ENCODE assay signal across 25 cellular contexts in genomic region chr13:82597737-82598136, GRCh38.
DNase-seq lines count a peak whose midpoint lies in the region; ATAC-seq and TF ChIP-seq lines count a peak whose summit lies in the region.
"Had no signal": no experiment of that assay in that cellular context is flagged by ENCODE, and none has a peak within 500 bp of the region (broad histone marks: within the 10 kb centered on the region; RNA-seq: fewer than 3 reads in every experiment).

No MANE protein-coding gene starts in this region.

- H3K79me1 ChIP-seq in H9 (ENCODE audit: insufficient read depth, low read depth, low read length, poor library complexity, severe bottlenecking) (no peaks in the 10 kb centered on the region), neuronal stem cell (ENCODE audit: low read depth, low read length) (no peaks in the 10 kb centered on the region)

- H2AFZ ChIP-seq in H9 (ENCODE audit: low read length) (no peak overlapping the region), neuronal stem cell (ENCODE audit: low read length) (no peak overlapping the region)

- DNase-seq in H9 (peak; percentile 44), WTC11 (ENCODE audit: low spot score) (peak; percentile 26), iPS DF 6.9 (ENCODE audit: low read depth, low spot score) (peak; percentile 9), neuronal stem cell (ENCODE audit: low spot score) (peak; percentile 17), GM20000 (ENCODE audit: low spot score) (no peak), HEK293T (ENCODE audit: extremely low spot score) (no peak)
- DNase-seq: Calu3; CD8-positive, alpha-beta memory T cell; DND-41; GOT3; HFFc6; IMR-90; KG1; MG63; NCI-H1105 treated with DMSO at 0.1 percent for 48 hours; NCI-H1694 treated with DMSO at 0.1 percent for 48 hours; NCI-H2227 treated with DMSO at 0.1 percent for 48 hours; NCI-H510A; NCI-H774; SJCRH30; T-helper 17 cell had no signal

- CTCF ChIA-PET in WTC11 (lab: Charles Lee) (no interaction called here), HEK293T (lab: Yijun Ruan, JAX) (no interaction called here)

- H2BK120ac ChIP-seq in H9 (ENCODE audit: low read depth, low read length, poor library complexity, severe bottlenecking) (no peak overlapping the region), neuronal stem cell (ENCODE audit: low read depth, low read length) (no peak overlapping the region)

- H3K36me3 ChIP-seq in iPS DF 6.9 (ENCODE audit: control insufficient read depth, insufficient read depth, low read length) (no peaks in the 10 kb centered on the region), neuronal stem cell (replicated peaks in 1 of 2; ENCODE audit: control insufficient read depth in 2 of 2, insufficient read depth in 2 of 2, low read length in 2 of 2) (no peaks in the 10 kb centered on the region)
- H3K36me3 ChIP-seq: MG63, SJCRH30 had no signal

- no peak overlapping the region for H3K23ac ChIP-seq in H9 (ENCODE audit: insufficient read length, low read depth, low read length)
- H3K23ac ChIP-seq in neuronal stem cell (ENCODE audit: low read depth, low read length, poor library complexity) = no peak overlapping the region

- H2BK15ac ChIP-seq in H9 (ENCODE audit: low read depth, low read length) = no peak overlapping the region
- no peak overlapping the region for H2BK15ac ChIP-seq in neuronal stem cell (ENCODE audit: low read length)

- no peak overlapping the region for H3K4me3 Mint-ChIP-seq in H9
- H3K4me3 Mint-ChIP-seq in WTC11 = no peak overlapping the region
- H3K4me3 Mint-ChIP-seq: B cell; CD8-positive, alpha-beta memory T cell; HFFc6; T-helper 17 cell had no signal

- no peak overlapping the region for H3K18ac ChIP-seq in H9 (ENCODE audit: insufficient read length, low read depth, low read length)
- H3K18ac ChIP-seq in neuronal stem cell (ENCODE audit: low read length) = no peak overlapping the region

- H3K23me2 ChIP-seq in H9 (ENCODE audit: insufficient read length, low read depth, low read length, poor library complexity, severe bottlenecking) = no peaks in the 10 kb centered on the region

- H2BK20ac ChIP-seq in H9 (ENCODE audit: low read depth, low read length, poor library complexity, severe bottlenecking) = no peak overlapping the region

- H2BK5ac ChIP-seq in H9 (ENCODE audit: insufficient read length, low read length) (no peak overlapping the region), neuronal stem cell (ENCODE audit: low read length) (no peak overlapping the region)

- no peak overlapping the region for H3K27ac Mint-ChIP-seq in H9
- no peak overlapping the region for H3K27ac Mint-ChIP-seq in WTC11
- H3K27ac Mint-ChIP-seq: B cell; CD8-positive, alpha-beta memory T cell; HFFc6; T-helper 17 cell had no signal

- no peak for TF ChIP-seq CTCF in H9 (conservative IDR thresholded peaks at IDR 0.05)
- no peak for TF ChIP-seq CTCF in WTC11 (IDR thresholded peaks at IDR 0.05)
- TF ChIP-seq CTCF in GM20000 (IDR thresholded peaks at IDR 0.05; ENCODE audit: extremely low read depth, missing control alignments) = no peak

- WGBS in H9 (ENCODE audit: extremely low coverage, insufficient read length, low lambda C conversion rate) = no CpG with 5 or more reads among the region's 6 CpGs
- WGBS in iPS DF 6.9 (ENCODE audit: insufficient coverage, insufficient read length) = no CpG with 5 or more reads among the region's 6 CpGs
- no CpG with 5 or more reads among the region's 6 CpGs for WGBS in neuronal stem cell (ENCODE audit: extremely low coverage in 2 of 2, insufficient read length in 2 of 2, insufficient replicate concordance in 1 of 2), 2 donors

- H4K8ac ChIP-seq in H9 (replicated peaks; ENCODE audit: insufficient read length, low read depth, low read length) (no peak overlapping the region), neuronal stem cell (ENCODE audit: low read depth, low read length) (no peak overlapping the region)

- 0 out of 4 replicates have a peak, but pooled peaks cover 2 to 4% of the 10 kb centered on the region in 2 experiments for H3K4me1 Mint-ChIP-seq in H9
- 0 out of 2 replicates have a peak, but pooled peaks cover 3% of the 10 kb centered on the region for H3K4me1 Mint-ChIP-seq in WTC11
- H3K4me1 Mint-ChIP-seq: B cell; CD8-positive, alpha-beta memory T cell; T-helper 17 cell had no signal

- peaks cover 0 to 8% (median 0%) of the 10 kb centered on the region in 3 experiments; a peak in 2 of 7 replicates for H3K36me3 Mint-ChIP-seq in H9 (ENCODE audit: insufficient read depth in 1 of 3, low read depth in 3 of 3)
- H3K36me3 Mint-ChIP-seq in WTC11 = no peaks in the 10 kb centered on the region
- H3K36me3 Mint-ChIP-seq: CD8-positive, alpha-beta memory T cell had no signal

- H3K4me2 ChIP-seq in H9 (ENCODE audit: insufficient read depth, insufficient read length, low read length) (no peak overlapping the region), neuronal stem cell (ENCODE audit: insufficient read depth, low read length, poor library complexity, severe bottlenecking) (no peak overlapping the region)

- H3K27ac ChIP-seq in H9 (ENCODE audit: insufficient read length, low read depth, low read length) (no peak overlapping the region), iPS DF 6.9 (ENCODE audit: low read length) (no peak overlapping the region), neuronal stem cell (replicated peaks; ENCODE audit: low read length) (no peak overlapping the region)
- H3K27ac ChIP-seq: C4-2B, SJCRH30 had no signal

- H3K27me3 Mint-ChIP-seq in H9 (ENCODE audit: low read depth) = peaks cover 97% of the 10 kb centered on the region
- peaks cover 98% of the 10 kb centered on the region for H3K27me3 Mint-ChIP-seq in WTC11 (ENCODE audit: low read depth)
- H3K27me3 Mint-ChIP-seq: B cell; CD8-positive, alpha-beta memory T cell; T-helper 17 cell had no signal

- no peak overlapping the region for H3K9ac ChIP-seq in H9 (ENCODE audit: extremely low read depth, insufficient read length, low read length)
- no peak overlapping the region for H3K9ac ChIP-seq in neuronal stem cell (ENCODE audit: low read depth, low read length, poor library complexity)

- no peak overlapping the region for H3K4me3 ChIP-seq in iPS DF 6.9 (ENCODE audit: low read length)
- H3K4me3 ChIP-seq in neuronal stem cell (ENCODE audit: low read length in 2 of 2) = no peak overlapping the region
- H3K4me3 ChIP-seq: MG63, SJCRH30 had no signal

- H2AK5ac ChIP-seq in H9 (ENCODE audit: insufficient read length, low read length) (no peak overlapping the region), neuronal stem cell (ENCODE audit: low read depth, low read length) (no peak overlapping the region)

- H3K9me3 Mint-ChIP-seq in H9 (peaks cover 4 to 30% of the 10 kb centered on the region in 2 experiments; a peak in 4 of 5 replicates), WTC11 (no peaks in the 10 kb centered on the region; the same call in 1 of the 2 replicates)

- no peak overlapping the region for H3T11ph ChIP-seq in H9 (ENCODE audit: low read length)

- POLR2A ChIA-PET in WTC11 (lab: Charles Lee) = no interaction called here
- POLR2A ChIA-PET in HEK293T (lab: Yijun Ruan, JAX) = no interaction called here

- H3K4ac ChIP-seq in H9 (ENCODE audit: low read depth, low read length) (no peak overlapping the region), neuronal stem cell (ENCODE audit: low read length) (no peak overlapping the region)

- no peak overlapping the region for H3K14ac ChIP-seq in H9 (ENCODE audit: insufficient read depth, low read length)
- H3K14ac ChIP-seq in neuronal stem cell (ENCODE audit: low read length) = no peak overlapping the region

- H3K27me3 ChIP-seq in H9 (ENCODE audit: insufficient read depth, low read length) = peaks cover 23% of the 10 kb centered on the region; the same call in 1 of the 2 replicates
- 0 out of 2 replicates have a peak, but pooled peaks cover 2% of the 10 kb centered on the region for H3K27me3 ChIP-seq in iPS DF 6.9 (ENCODE audit: control insufficient read depth, insufficient read depth, low read length)
- no peaks in the 10 kb centered on the region for H3K27me3 ChIP-seq in neuronal stem cell (ENCODE audit: control insufficient read depth in 3 of 3, insufficient read depth in 3 of 3, low read depth in 1 of 3, low read length in 3 of 3)
- H3K27me3 ChIP-seq: MG63, SJCRH30 had no signal

- no peak overlapping the region for H2BK12ac ChIP-seq in H9 (ENCODE audit: insufficient read length, low read depth, low read length)
- no peak overlapping the region for H2BK12ac ChIP-seq in neuronal stem cell (ENCODE audit: low read length)

- H3K56ac ChIP-seq in H9 (ENCODE audit: insufficient read length, low read depth, low read length) = no peak overlapping the region

- H3K79me2 ChIP-seq in H9 (ENCODE audit: insufficient read depth, low read length) = no peaks in the 10 kb centered on the region

- ATAC-seq in WTC11 (peak; percentile 97), HG02884 (IDR thresholded peaks at IDR 0.05; ENCODE audit: unreplicated experiment) (no peak)
- ATAC-seq: SK-N-SH treated with all-trans-retinoic acid at 6 μM for 48 hours, T-helper 17 cell had no signal

- H3K4me1 ChIP-seq in H9 (ENCODE audit: insufficient read depth, low read length) (no peaks in the 10 kb centered on the region), iPS DF 6.9 (ENCODE audit: control insufficient read depth, insufficient read depth, low read length) (no peaks in the 10 kb centered on the region), neuronal stem cell (ENCODE audit: control insufficient read depth in 2 of 2, insufficient read depth in 1 of 2, low read depth in 1 of 2, low read length in 2 of 2) (no peaks in the 10 kb centered on the region)
- H3K4me1 ChIP-seq: SJCRH30 had no signal

- H3K9me3 ChIP-seq in H9 (ENCODE audit: control insufficient read depth, low read depth, low read length) = no peaks in the 10 kb centered on the region
- H3K9me3 ChIP-seq in iPS DF 6.9 (ENCODE audit: control insufficient read depth, insufficient read depth, low read length) = no peaks in the 10 kb centered on the region
- H3K9me3 ChIP-seq in neuronal stem cell (replicated peaks in 1 of 2; ENCODE audit: control insufficient read depth in 2 of 2, insufficient read depth in 1 of 2, low read depth in 1 of 2, low read length in 2 of 2) = peaks cover 0 to under 1% of the 10 kb centered on the region in 2 donors
- H3K9me3 ChIP-seq: SJCRH30 had no signal

- no peak overlapping the region for H4K91ac ChIP-seq in H9 (ENCODE audit: insufficient read length, low read depth, low read length)
- H4K91ac ChIP-seq in neuronal stem cell (ENCODE audit: low read depth, low read length, poor library complexity) = no peak overlapping the region

- no peaks in the 10 kb centered on the region for H4K20me1 ChIP-seq in H9 (ENCODE audit: control insufficient read depth, insufficient read depth, insufficient read length)

- no peak overlapping the region for H4K5ac ChIP-seq in H9 (ENCODE audit: insufficient read length, low read depth, low read length)

TF ChIP-seq in WTC11, 78 proteins besides CTCF, POLR2A, EP300 and RAD21 (continues in another document):
- no peak for TF ChIP-seq JAZF1 (CRISPR knock-in tag; IDR thresholded peaks at IDR 0.05)
- no peak for TF ChIP-seq SMAD3 (CRISPR knock-in tag; IDR thresholded peaks at IDR 0.05; ENCODE audit: borderline replicate concordance)
- no peak for TF ChIP-seq SP1 (CRISPR knock-in tag; conservative IDR thresholded peaks at IDR 0.05)

TF ChIP-seq in HEK293T, 16 proteins besides CTCF, POLR2A, EP300 and RAD21:
- no peak for TF ChIP-seq FOXK2 (IDR thresholded peaks at IDR 0.05)

Comparison
In these comparisons a context has a peak if more than half of its experiments do, and no peak if none do; other contexts are left out.
1. DNase-seq: peak in H9 (single experiment), WTC11 (single experiment), iPS DF 6.9 (single experiment) and neuronal stem cell (single experiment); none in GM20000 (single experiment) and HEK293T (single experiment).